Comparison of ENCODE assay signal across 8 cellular contexts in the genomic region with DNA sequence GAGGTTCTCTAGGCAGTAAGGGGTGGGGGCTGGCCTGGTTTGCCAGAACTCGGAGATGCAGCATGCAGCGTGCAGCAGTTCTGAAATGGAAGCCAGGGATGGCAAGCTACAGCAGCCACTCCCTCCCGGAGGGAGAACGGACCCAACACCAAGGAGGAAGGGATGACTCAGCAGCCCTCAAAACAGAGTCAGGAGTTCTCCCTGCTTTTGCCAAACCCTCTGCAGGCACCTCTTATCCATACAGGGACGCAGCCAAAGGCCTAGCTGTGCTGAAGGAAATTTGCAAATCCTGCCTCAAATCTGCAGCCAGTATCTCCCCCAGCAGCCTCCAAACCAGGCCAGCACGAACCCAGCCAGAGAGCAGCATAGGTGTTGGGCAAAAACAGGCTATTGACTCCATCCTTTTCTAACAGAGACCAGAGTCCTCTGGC. TPM values are rescaled to one million over a fixed set of nuclear protein-coding genes. Genes with fewer than 3 reads are reported as not detected.
DNase-seq lines count a peak whose midpoint lies in the region; ATAC-seq and TF ChIP-seq lines count a peak whose summit lies in the region.

No MANE protein-coding gene starts in this region.

- H3K4me3 ChIP-seq in H7 (ENCODE audit: insufficient read depth, low read depth, low read length) = no peak overlapping the region
- H3K4me3 ChIP-seq in breast epithelium = no peak overlapping the region
- no peak overlapping the region for H3K4me3 ChIP-seq in spleen

- 21 to 37% (median 23%) methylated on average over 6 of the region's 6 CpGs for WGBS in spleen, 5 donors

- H3K27ac ChIP-seq in breast epithelium (peak overlapping the region; percentile 68 to 96), spleen (peak overlapping the region in 3 of 8 donors; percentile 6 to 21 (median 13))

- TF ChIP-seq CTCF in breast epithelium (IDR thresholded peaks at IDR 0.05) = no peak
- TF ChIP-seq CTCF in spleen (IDR thresholded peaks at IDR 0.05 in 8 of 11, conservative IDR thresholded peaks at IDR 0.05 in 3 of 11) = no peak

- H3K36me3 ChIP-seq in H7 (replicated peaks; ENCODE audit: control insufficient read depth, insufficient read depth, low read length) (no peaks in the 10 kb centered on the region), breast epithelium (no peaks in the 10 kb centered on the region), spleen (no peaks in the 10 kb centered on the region)

- H3K9me3 ChIP-seq in breast epithelium (no peaks in the 10 kb centered on the region), spleen (no peaks in the 10 kb centered on the region)

- TF ChIP-seq POLR2A in breast epithelium (IDR thresholded peaks at IDR 0.05) = no peak
- no peak for TF ChIP-seq POLR2A in spleen (IDR thresholded peaks at IDR 0.05)

- intact Hi-C loops in breast epithelium (cut with DNase I; ENCODE audit: low total_unique reads) = no loop called here
- intact Hi-C loops in spleen (cut with DNase I; ENCODE audit: low total_unique reads) = no loop called here

- H3K4me1 ChIP-seq in breast epithelium (peaks cover 14 to 41% of the 10 kb centered on the region in 2 donors), spleen (peaks cover 0 to 28% (median 9%) of the 10 kb centered on the region in 6 donors)

- DNase-seq in H7 (peak; percentile 53), breast epithelium (ENCODE audit: low spot score in 2 of 2) (peak in 1 of 2 donors; percentile 85), islet precursor cell (peak; percentile 83), spleen (peak; percentile 48), SK-N-DZ (ENCODE audit: low spot score) (no peak)

- H3K27me3 ChIP-seq in H7 (ENCODE audit: control insufficient read depth, insufficient read depth, low read length) (peaks cover 2% of the 10 kb centered on the region; the same call in 1 of the 2 replicates), breast epithelium (no peaks in the 10 kb centered on the region), spleen (replicated peaks in 1 of 7) (peaks cover 0 to 6% (median 0%) of the 10 kb centered on the region in 7 donors)

- ATAC-seq in HG03135 (IDR thresholded peaks at IDR 0.05; ENCODE audit: unreplicated experiment) = no peak
- ATAC-seq in HG03342 (IDR thresholded peaks at IDR 0.05; ENCODE audit: unreplicated experiment) = no peak
- no peak for ATAC-seq in HG02981 (IDR thresholded peaks at IDR 0.05; ENCODE audit: unreplicated experiment)

RNA-seq across cellular contexts. Expression of a gene that starts 10.2 kb away (rescaled TPM):
- not detected in 2 replicates for total RNA-seq in H7 (2014; rRNA removed; shearing (Covaris generic))
- 1,000 to 10,000 TPM in 2 of 3 donors, 10 to 100 TPM in 1; 88.7 to 1,840 (median 1,497) TPM for total RNA-seq in breast epithelium
- 10 to 100 TPM in 4 of 7 donors, 1 to 10 TPM in 3; 3.4 to 29.7 (median 10.1) TPM for total RNA-seq in spleen
- 10 to 100 TPM in 2 of 3 donors, 1 to 10 TPM in 1; 8.5 to 88.3 (median 10.3) TPM for polyA plus RNA-seq in spleen
- not detected in 2 replicates for polyA plus RNA-seq in SK-N-DZ (2014; cell fraction: cytosol; rRNA removed)
- polyA plus RNA-seq in SK-N-DZ (2014; cell fraction: nucleus; rRNA removed) = not detected in 2 replicates

RNA-seq across cellular contexts. Expression of a gene that starts 20.8 kb away (rescaled TPM):
- total RNA-seq in H7 (2014; rRNA removed; shearing (Covaris generic)) = 1.6 and 2.6 TPM in 2 replicates
- 10 to 100 TPM in 2 of 3 donors, 1 to 10 TPM in 1; 4.3 to 32.9 (median 20.6) TPM for total RNA-seq in breast epithelium
- 100 to 1,000 TPM in 6 of 7 donors, 10 to 100 TPM in 1; 67.3 to 216 (median 169) TPM for total RNA-seq in spleen
- 10 to 100 TPM; 11.5 to 58.2 (median 41.4) TPM for polyA plus RNA-seq in spleen
- polyA plus RNA-seq in SK-N-DZ (2014; cell fraction: cytosol; rRNA removed) = not detected in 2 replicates
- polyA plus RNA-seq in SK-N-DZ (2014; cell fraction: nucleus; rRNA removed) = not detected in 2 replicates

RNA-seq across cellular contexts. Expression of a gene that starts 40.7 kb away (rescaled TPM):
- total RNA-seq in H7 (2014; rRNA removed; shearing (Covaris generic)) = not detected in 2 replicates
- not detected for total RNA-seq in breast epithelium
- total RNA-seq in spleen = not detected
- not detected for polyA plus RNA-seq in spleen
- not detected in 2 replicates for polyA plus RNA-seq in SK-N-DZ (2014; cell fraction: cytosol; rRNA removed)
- polyA plus RNA-seq in SK-N-DZ (2014; cell fraction: nucleus; rRNA removed) = not detected in 2 replicates
